In genomic region chr2:219571311-219572236, GRCh38 we compare ENCODE assay signal across 1 cellular context.
TF ChIP-seq lines count a peak whose summit lies in the region.

Gene OBSL1 (minus strand): TSS chr2:219571539. CDS start chr2:219571232, 307 bp downstream.

TF ChIP-seq in HepG2, 621 proteins besides CTCF, POLR2A, EP300 and RAD21 (continued from another document and continues in another):
- TF ChIP-seq, protein P1, sequence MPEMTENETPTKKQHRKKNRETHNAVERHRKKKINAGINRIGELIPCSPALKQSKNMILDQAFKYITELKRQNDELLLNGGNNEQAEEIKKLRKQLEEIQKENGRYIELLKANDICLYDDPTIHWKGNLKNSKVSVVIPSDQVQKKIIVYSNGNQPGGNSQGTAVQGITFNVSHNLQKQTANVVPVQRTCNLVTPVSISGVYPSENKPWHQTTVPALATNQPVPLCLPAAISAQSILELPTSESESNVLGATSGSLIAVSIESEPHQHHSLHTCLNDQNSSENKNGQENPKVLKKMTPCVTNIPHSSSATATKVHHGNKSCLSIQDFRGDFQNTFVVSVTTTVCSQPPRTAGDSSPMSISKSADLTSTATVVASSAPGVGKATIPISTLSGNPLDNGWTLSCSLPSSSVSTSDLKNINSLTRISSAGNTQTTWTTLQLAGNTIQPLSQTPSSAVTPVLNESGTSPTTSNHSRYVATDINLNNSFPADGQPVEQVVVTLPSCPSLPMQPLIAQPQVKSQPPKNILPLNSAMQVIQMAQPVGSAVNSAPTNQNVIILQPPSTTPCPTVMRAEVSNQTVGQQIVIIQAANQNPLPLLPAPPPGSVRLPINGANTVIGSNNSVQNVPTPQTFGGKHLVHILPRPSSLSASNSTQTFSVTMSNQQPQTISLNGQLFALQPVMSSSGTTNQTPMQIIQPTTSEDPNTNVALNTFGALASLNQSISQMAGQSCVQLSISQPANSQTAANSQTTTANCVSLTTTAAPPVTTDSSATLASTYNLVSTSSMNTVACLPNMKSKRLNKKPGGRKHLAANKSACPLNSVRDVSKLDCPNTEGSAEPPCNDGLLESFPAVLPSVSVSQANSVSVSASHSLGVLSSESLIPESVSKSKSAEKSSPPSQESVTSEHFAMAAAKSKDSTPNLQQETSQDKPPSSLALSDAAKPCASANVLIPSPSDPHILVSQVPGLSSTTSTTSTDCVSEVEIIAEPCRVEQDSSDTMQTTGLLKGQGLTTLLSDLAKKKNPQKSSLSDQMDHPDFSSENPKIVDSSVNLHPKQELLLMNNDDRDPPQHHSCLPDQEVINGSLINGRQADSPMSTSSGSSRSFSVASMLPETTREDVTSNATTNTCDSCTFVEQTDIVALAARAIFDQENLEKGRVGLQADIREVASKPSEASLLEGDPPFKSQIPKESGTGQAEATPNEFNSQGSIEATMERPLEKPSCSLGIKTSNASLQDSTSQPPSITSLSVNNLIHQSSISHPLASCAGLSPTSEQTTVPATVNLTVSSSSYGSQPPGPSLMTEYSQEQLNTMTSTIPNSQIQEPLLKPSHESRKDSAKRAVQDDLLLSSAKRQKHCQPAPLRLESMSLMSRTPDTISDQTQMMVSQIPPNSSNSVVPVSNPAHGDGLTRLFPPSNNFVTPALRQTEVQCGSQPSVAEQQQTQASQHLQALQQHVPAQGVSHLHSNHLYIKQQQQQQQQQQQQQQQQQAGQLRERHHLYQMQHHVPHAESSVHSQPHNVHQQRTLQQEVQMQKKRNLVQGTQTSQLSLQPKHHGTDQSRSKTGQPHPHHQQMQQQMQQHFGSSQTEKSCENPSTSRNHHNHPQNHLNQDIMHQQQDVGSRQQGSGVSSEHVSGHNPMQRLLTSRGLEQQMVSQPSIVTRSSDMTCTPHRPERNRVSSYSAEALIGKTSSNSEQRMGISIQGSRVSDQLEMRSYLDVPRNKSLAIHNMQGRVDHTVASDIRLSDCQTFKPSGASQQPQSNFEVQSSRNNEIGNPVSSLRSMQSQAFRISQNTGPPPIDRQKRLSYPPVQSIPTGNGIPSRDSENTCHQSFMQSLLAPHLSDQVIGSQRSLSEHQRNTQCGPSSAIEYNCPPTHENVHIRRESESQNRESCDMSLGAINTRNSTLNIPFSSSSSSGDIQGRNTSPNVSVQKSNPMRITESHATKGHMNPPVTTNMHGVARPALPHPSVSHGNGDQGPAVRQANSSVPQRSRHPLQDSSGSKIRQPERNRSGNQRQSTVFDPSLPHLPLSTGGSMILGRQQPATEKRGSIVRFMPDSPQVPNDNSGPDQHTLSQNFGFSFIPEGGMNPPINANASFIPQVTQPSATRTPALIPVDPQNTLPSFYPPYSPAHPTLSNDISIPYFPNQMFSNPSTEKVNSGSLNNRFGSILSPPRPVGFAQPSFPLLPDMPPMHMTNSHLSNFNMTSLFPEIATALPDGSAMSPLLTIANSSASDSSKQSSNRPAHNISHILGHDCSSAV (CRISPR knock-in tag; IDR thresholded peaks at IDR 0.05; ENCODE audit: borderline replicate concordance) = no peak
- TF ChIP-seq ZNF850 (CRISPR knock-in tag; conservative IDR thresholded peaks at IDR 0.05) (no peak), KMT2B (CRISPR knock-in tag; IDR thresholded peaks at IDR 0.05) (no peak; the same call in 1 of the 2 replicates), HMGXB3 (CRISPR knock-in tag; IDR thresholded peaks at IDR 0.05; ENCODE audit: borderline replicate concordance) (no peak), ADNP (CRISPR knock-in tag; IDR thresholded peaks at IDR 0.05) (no peak), SMAD3 (CRISPR knock-in tag; IDR thresholded peaks at IDR 0.05) (no peak; the same call in 1 of the 2 replicates), NFKB2 (CRISPR knock-in tag; IDR thresholded peaks at IDR 0.05; ENCODE audit: borderline replicate concordance) (peak; percentile 22; the same call in 1 of the 2 replicates), ZBED4 (CRISPR knock-in tag; IDR thresholded peaks at IDR 0.05; ENCODE audit: borderline replicate concordance) (no peak), TAF15 (IDR thresholded peaks at IDR 0.05; ENCODE audit: low read depth, low read length, poor library complexity, severe bottlenecking) (peak; percentile 48), HIC2 (CRISPR knock-in tag; IDR thresholded peaks at IDR 0.05; ENCODE audit: low read depth) (peak; percentile 69), BRCA1 (CRISPR knock-in tag; IDR thresholded peaks at IDR 0.05) (no peak), RFXANK (CRISPR knock-in tag; IDR thresholded peaks at IDR 0.05) (no peak), ASH2L (IDR thresholded peaks at IDR 0.05; ENCODE audit: insufficient read length, low read depth, low read length) (peak; percentile 88), ZNF720 (CRISPR knock-in tag; IDR thresholded peaks at IDR 0.05) (no peak; the same call in 1 of the 2 replicates), HNRNPLL (IDR thresholded peaks at IDR 0.05; ENCODE audit: low read depth, low read length, poor library complexity, severe bottlenecking) (peak; percentile 77), MED13 (CRISPR knock-in tag; IDR thresholded peaks at IDR 0.05) (0 out of 2 replicates have a peak, but pooled peaks have one; percentile 62), ZNF276 (CRISPR knock-in tag; IDR thresholded peaks at IDR 0.05; ENCODE audit: low read depth) (no peak), ZNF878 (CRISPR knock-in tag; IDR thresholded peaks at IDR 0.05) (no peak)
- TF ChIP-seq, protein P2, sequence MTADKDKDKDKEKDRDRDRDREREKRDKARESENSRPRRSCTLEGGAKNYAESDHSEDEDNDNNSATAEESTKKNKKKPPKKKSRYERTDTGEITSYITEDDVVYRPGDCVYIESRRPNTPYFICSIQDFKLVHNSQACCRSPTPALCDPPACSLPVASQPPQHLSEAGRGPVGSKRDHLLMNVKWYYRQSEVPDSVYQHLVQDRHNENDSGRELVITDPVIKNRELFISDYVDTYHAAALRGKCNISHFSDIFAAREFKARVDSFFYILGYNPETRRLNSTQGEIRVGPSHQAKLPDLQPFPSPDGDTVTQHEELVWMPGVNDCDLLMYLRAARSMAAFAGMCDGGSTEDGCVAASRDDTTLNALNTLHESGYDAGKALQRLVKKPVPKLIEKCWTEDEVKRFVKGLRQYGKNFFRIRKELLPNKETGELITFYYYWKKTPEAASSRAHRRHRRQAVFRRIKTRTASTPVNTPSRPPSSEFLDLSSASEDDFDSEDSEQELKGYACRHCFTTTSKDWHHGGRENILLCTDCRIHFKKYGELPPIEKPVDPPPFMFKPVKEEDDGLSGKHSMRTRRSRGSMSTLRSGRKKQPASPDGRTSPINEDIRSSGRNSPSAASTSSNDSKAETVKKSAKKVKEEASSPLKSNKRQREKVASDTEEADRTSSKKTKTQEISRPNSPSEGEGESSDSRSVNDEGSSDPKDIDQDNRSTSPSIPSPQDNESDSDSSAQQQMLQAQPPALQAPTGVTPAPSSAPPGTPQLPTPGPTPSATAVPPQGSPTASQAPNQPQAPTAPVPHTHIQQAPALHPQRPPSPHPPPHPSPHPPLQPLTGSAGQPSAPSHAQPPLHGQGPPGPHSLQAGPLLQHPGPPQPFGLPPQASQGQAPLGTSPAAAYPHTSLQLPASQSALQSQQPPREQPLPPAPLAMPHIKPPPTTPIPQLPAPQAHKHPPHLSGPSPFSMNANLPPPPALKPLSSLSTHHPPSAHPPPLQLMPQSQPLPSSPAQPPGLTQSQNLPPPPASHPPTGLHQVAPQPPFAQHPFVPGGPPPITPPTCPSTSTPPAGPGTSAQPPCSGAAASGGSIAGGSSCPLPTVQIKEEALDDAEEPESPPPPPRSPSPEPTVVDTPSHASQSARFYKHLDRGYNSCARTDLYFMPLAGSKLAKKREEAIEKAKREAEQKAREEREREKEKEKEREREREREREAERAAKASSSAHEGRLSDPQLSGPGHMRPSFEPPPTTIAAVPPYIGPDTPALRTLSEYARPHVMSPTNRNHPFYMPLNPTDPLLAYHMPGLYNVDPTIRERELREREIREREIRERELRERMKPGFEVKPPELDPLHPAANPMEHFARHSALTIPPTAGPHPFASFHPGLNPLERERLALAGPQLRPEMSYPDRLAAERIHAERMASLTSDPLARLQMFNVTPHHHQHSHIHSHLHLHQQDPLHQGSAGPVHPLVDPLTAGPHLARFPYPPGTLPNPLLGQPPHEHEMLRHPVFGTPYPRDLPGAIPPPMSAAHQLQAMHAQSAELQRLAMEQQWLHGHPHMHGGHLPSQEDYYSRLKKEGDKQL (CRISPR knock-in tag; IDR thresholded peaks at IDR 0.05; ENCODE audit: low read depth) = 0 out of 2 replicates have a peak, but pooled peaks have one; percentile 17
- TF ChIP-seq, protein P3, sequence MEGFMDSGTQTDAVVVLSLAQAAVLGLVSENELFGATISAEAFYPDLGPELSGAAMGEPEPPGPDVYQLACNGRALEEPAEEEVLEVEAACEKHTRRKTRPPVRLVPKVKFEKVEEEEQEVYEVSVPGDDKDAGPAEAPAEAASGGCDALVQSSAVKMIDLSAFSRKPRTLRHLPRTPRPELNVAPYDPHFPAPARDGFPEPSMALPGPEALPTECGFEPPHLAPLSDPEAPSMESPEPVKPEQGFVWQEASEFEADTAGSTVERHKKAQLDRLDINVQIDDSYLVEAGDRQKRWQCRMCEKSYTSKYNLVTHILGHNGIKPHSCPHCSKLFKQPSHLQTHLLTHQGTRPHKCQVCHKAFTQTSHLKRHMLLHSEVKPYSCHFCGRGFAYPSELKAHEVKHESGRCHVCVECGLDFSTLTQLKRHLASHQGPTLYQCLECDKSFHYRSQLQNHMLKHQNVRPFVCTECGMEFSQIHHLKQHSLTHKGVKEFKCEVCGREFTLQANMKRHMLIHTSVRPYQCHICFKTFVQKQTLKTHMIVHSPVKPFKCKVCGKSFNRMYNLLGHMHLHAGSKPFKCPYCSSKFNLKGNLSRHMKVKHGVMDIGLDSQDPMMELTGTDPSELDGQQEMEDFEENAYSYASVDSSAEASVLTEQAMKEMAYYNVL (CRISPR knock-in tag; IDR thresholded peaks at IDR 0.05; ENCODE audit: borderline replicate concordance) = peak; percentile 83
